In the genomic region with DNA sequence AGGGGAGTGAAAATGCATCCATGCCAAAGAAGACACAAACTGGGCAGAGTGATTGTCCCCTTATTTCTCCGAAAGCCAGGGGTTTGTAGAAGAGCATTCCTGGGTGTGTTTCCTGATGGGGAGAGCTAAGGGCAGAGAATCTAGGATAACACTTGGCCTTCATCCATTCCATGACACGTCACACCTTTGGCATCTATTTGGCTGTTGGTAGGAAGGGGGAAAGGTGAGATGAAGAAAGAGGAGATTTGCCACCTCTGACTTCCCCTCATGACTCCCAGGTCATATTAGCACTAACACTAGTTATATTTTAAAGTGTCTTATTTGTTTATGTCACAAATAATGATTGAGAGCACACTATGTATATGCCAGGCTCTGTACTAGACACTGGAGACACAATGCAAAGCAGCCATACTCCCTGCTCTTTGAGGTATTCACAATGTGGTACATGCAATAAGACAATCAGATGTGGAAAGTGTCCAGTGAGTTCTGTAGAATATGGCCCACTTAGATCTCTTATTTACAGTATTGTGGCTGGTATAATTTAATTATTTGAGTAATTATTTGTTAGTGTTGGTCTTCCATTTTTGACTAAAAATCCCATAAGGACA, we compare ENCODE assay signal across 28 cellular contexts. TPM values are rescaled to one million over a fixed set of nuclear protein-coding genes. Genes with fewer than 3 reads are reported as not detected.
DNase-seq lines count a peak whose midpoint lies in the region; ATAC-seq and TF ChIP-seq lines count a peak whose summit lies in the region.
"Had no signal": no experiment of that assay in that cellular context is flagged by ENCODE, and none has a peak within 500 bp of the region (broad histone marks: within the 10 kb centered on the region; RNA-seq: fewer than 3 reads in every experiment).

No MANE protein-coding gene starts in this region.

- H3F3A ChIP-seq in SK-N-SH (replicated peaks; ENCODE audit: insufficient read depth), result peaks cover 18% of the 10 kb centered on the region

- TF ChIP-seq RAD21 in SK-N-SH (IDR thresholded peaks at IDR 0.05; ENCODE audit: low read length), result no peak

- H3K9me3 ChIP-seq in SK-N-SH (no peaks in the 10 kb centered on the region), RWPE2 (ENCODE audit: severe bottlenecking) (no peaks in the 10 kb centered on the region), hepatocyte (ENCODE audit: low read depth) (no peaks in the 10 kb centered on the region), adrenal gland (replicated peaks in 1 of 3) (no peaks in the 10 kb centered on the region)
- H3K9me3 ChIP-seq: right atrium auricular region had no signal

- no peak overlapping the region for H3K27ac Mint-ChIP-seq in activated naive CD4-positive, alpha-beta T cell treated with anti-CD3 and anti-CD28 coated beads, Interleukin-2, amount 50 U/mL, for 72 hours
- H3K27ac Mint-ChIP-seq: activated CD4-positive, alpha-beta T cell treated with anti-CD3 and anti-CD28 coated beads for 36 hours; activated CD8-positive, alpha-beta T cell treated with anti-CD3 and anti-CD28 coated beads, Interleukin-2, amount 10 ng/mL, durations not matched to agents 7 days and 5 days; activated naive CD4-positive, alpha-beta T cell treated with anti-CD3 and anti-CD28 coated beads, Interleukin-2, amount 10 ng/mL, durations not matched to agents 7 days and 5 days; activated T-helper 17 cell treated with anti-CD3 and anti-CD28 coated beads, Interleukin-2, amount 50 U/mL, for 72 hours; neural progenitor cell had no signal

- CTCF ChIA-PET in SK-N-SH (lab: Yijun Ruan, JAX), result interaction anchor here (0.6 to 0.7 kb wide), 2 partner anchors 8 to 38 kb away, joined by 3 to 4 read pairs; no protein-coding TSS in a partner anchor

- H3K27ac ChIP-seq in SK-N-SH (ENCODE audit: low read depth in 2 of 2, low read length in 1 of 2) (peak overlapping the region in 1 of 2 experiments; percentile 64; a peak in 1 of 4 replicates), RWPE2 (ENCODE audit: poor library complexity, severe bottlenecking) (peak overlapping the region; percentile 65), hepatocyte (peak overlapping the region; percentile 88), adrenal gland (no peak overlapping the region)
- H3K27ac ChIP-seq: neural progenitor cell, right atrium auricular region had no signal

- peaks cover 14 to 21% of the 10 kb centered on the region in 2 experiments; a peak in 2 of 4 replicates for H3K4me1 ChIP-seq in SK-N-SH (ENCODE audit: control insufficient read depth in 1 of 2, insufficient read depth in 2 of 2, low read depth in 1 of 2, low read length in 1 of 2)
- H3K4me1 ChIP-seq in RWPE2 (ENCODE audit: insufficient read depth, poor library complexity, severe bottlenecking), result peaks cover 38% of the 10 kb centered on the region
- peaks cover 42% of the 10 kb centered on the region for H3K4me1 ChIP-seq in hepatocyte (ENCODE audit: insufficient read depth)
- H3K4me1 ChIP-seq in adrenal gland (replicated peaks in 1 of 2), result peaks cover 0 to 9% of the 10 kb centered on the region in 2 donors
- H3K4me1 ChIP-seq: neural progenitor cell had no signal

- intact Hi-C loops in adrenal gland (cut with DNase I), result no loop called here

- no peak for TF ChIP-seq EP300 in SK-N-SH (IDR thresholded peaks at IDR 0.05; ENCODE audit: borderline replicate concordance in 1 of 2, low read depth in 1 of 2, low read length in 1 of 2)

- H3K27me3 ChIP-seq in SK-N-SH (ENCODE audit: insufficient read depth) (no peaks in the 10 kb centered on the region), RWPE2 (ENCODE audit: insufficient read depth, poor library complexity, severe bottlenecking) (no peaks in the 10 kb centered on the region), hepatocyte (no peaks in the 10 kb centered on the region), adrenal gland (no peaks in the 10 kb centered on the region)
- H3K27me3 ChIP-seq: MG63, neural progenitor cell, right atrium auricular region had no signal

- no peaks in the 10 kb centered on the region for H3K36me3 Mint-ChIP-seq in activated naive CD4-positive, alpha-beta T cell treated with anti-CD3 and anti-CD28 coated beads, Interleukin-2, amount 50 U/mL, for 72 hours
- H3K36me3 Mint-ChIP-seq: activated naive CD4-positive, alpha-beta T cell treated with anti-CD3 and anti-CD28 coated beads, Interleukin-2, amount 10 ng/mL, durations not matched to agents 7 days and 5 days; brain; neural progenitor cell had no signal

- H4K20me1 ChIP-seq in SK-N-SH (ENCODE audit: insufficient read depth) (no peaks in the 10 kb centered on the region), hepatocyte (ENCODE audit: insufficient read depth, poor library complexity, severe bottlenecking) (no peaks in the 10 kb centered on the region)

- H2AFZ ChIP-seq in SK-N-SH (ENCODE audit: low read depth) (no peak overlapping the region), hepatocyte (no peak overlapping the region)
- H2AFZ ChIP-seq: neural progenitor cell had no signal

- H3K4me2 ChIP-seq in SK-N-SH (peak overlapping the region; percentile 49), hepatocyte (no peak overlapping the region)
- H3K4me2 ChIP-seq: neural progenitor cell had no signal

- DNase-seq in SK-N-SH (no peak), RWPE2 (ENCODE audit: low spot score) (no peak), hepatocyte (ENCODE audit: low spot score) (no peak), adrenal gland (no peak), DMS53 (lab: John Stamatoyannopoulos, UW) (no peak)
- no peak for DNase-seq in activated naive CD4-positive, alpha-beta T cell treated with anti-CD3 and anti-CD28 coated beads, Interleukin-2, amount 50 U/mL, for 72 hours (ENCODE audit: low spot score in 2 of 2)
- DNase-seq in stimulated activated CD4-positive, alpha-beta T cell treated with anti-CD3 and anti-CD28 coated beads, Interleukin-12 subunit alpha, Interleukin-12 subunit beta, amount 100 ng/mL, for 4 hours, result no peak
- DNase-seq: 8988T; activated CD4-positive, alpha-beta T cell treated with anti-CD3 and anti-CD28 coated beads for 36 hours; activated CD8-positive, alpha-beta T cell treated with anti-CD3 and anti-CD28 coated beads, Interleukin-2, amount 10 ng/mL, durations not matched to agents 7 days and 5 days; activated naive CD4-positive, alpha-beta T cell treated with anti-CD3 and anti-CD28 coated beads, Interleukin-2, amount 10 ng/mL, durations not matched to agents 7 days and 5 days; amniotic stem cell; Calu3; DND-41; GOT3; mesenchymal stem cell; MG63; NCI-H1417 treated with DMSO at 0.1 percent for 48 hours; NCI-H2029 treated with DMSO at 0.1 percent for 48 hours; stimulated activated CD4-positive, alpha-beta T cell treated with anti-CD3 and anti-CD28 coated beads, Interleukin-2, amount 100 ng/mL, for 24 hours; stimulated activated naive CD8-positive, alpha-beta T cell treated with anti-CD3 and anti-CD28 coated beads, Interleukin-15, Interleukin-2, amounts not matched to agents 100 U/mL and 50 U/mL, for 24 hours; T-helper 9 cell had no signal

- no peak overlapping the region for H3K4me3 ChIP-seq in SK-N-SH (ENCODE audit: low read depth in 2 of 2, low read length in 1 of 2)
- no peak overlapping the region for H3K4me3 ChIP-seq in RWPE2 (ENCODE audit: severe bottlenecking)
- H3K4me3 ChIP-seq in hepatocyte, result no peak overlapping the region
- H3K4me3 ChIP-seq in adrenal gland, result no peak overlapping the region
- H3K4me3 ChIP-seq: MG63, neural progenitor cell, right atrium auricular region had no signal

- H3K9me2 ChIP-seq in SK-N-SH (no peaks in the 10 kb centered on the region), hepatocyte (replicated peaks; ENCODE audit: insufficient read depth) (no peaks in the 10 kb centered on the region)

- TF ChIP-seq CTCF in SK-N-SH (IDR thresholded peaks at IDR 0.05), result no peak
- no peak for TF ChIP-seq CTCF in RWPE2 (IDR thresholded peaks at IDR 0.05; ENCODE audit: poor library complexity, severe bottlenecking)
- no peak for TF ChIP-seq CTCF in hepatocyte (IDR thresholded peaks at IDR 0.05; ENCODE audit: poor library complexity)
- TF ChIP-seq CTCF in adrenal gland (IDR thresholded peaks at IDR 0.05), result no peak

- H3K9ac ChIP-seq in SK-N-SH, result no peak overlapping the region
- H3K9ac ChIP-seq: neural progenitor cell had no signal

- no peak for ATAC-seq in SK-N-SH treated with all-trans-retinoic acid at 6 μM for 48 hours
- peak; percentile 66 for ATAC-seq in RWPE2 (ENCODE audit: low read depth)
- ATAC-seq in activated naive CD4-positive, alpha-beta T cell treated with anti-CD3 and anti-CD28 coated beads, Interleukin-2, amount 50 U/mL, for 72 hours, result no peak
- ATAC-seq: activated CD4-positive, alpha-beta T cell treated with anti-CD3 and anti-CD28 coated beads for 36 hours; activated CD8-positive, alpha-beta T cell treated with anti-CD3 and anti-CD28 coated beads, Interleukin-2, amount 10 ng/mL, durations not matched to agents 7 days and 5 days; activated T-helper 17 cell treated with anti-CD3 and anti-CD28 coated beads, Interleukin-2, amount 50 U/mL, for 72 hours; left lobe of liver; stimulated activated naive CD8-positive, alpha-beta T cell treated with anti-CD3 and anti-CD28 coated beads, Interleukin-15, Interleukin-2, amounts not matched to agents 100 U/mL and 50 U/mL, for 24 hours had no signal

- TF ChIP-seq POLR2A in adrenal gland (IDR thresholded peaks at IDR 0.05), result no peak

- H3K79me2 ChIP-seq in SK-N-SH (ENCODE audit: insufficient read depth), result no peaks in the 10 kb centered on the region
- no peaks in the 10 kb centered on the region for H3K79me2 ChIP-seq in hepatocyte

- peaks cover 5 to 13% of the 10 kb centered on the region in 2 donors for H3K9me3 Mint-ChIP-seq in activated naive CD4-positive, alpha-beta T cell treated with anti-CD3 and anti-CD28 coated beads, Interleukin-2, amount 50 U/mL, for 72 hours
- H3K9me3 Mint-ChIP-seq: activated naive CD4-positive, alpha-beta T cell treated with anti-CD3 and anti-CD28 coated beads, Interleukin-2, amount 10 ng/mL, durations not matched to agents 7 days and 5 days; neural progenitor cell had no signal

- H3K36me3 ChIP-seq in SK-N-SH (replicated peaks in 1 of 2; ENCODE audit: control insufficient read depth in 1 of 2, insufficient read depth in 2 of 2, low read length in 1 of 2) (no peaks in the 10 kb centered on the region), RWPE2 (ENCODE audit: low read depth) (no peaks in the 10 kb centered on the region), hepatocyte (replicated peaks; ENCODE audit: insufficient read depth, low read depth) (no peaks in the 10 kb centered on the region), adrenal gland (replicated peaks in 1 of 2) (no peaks in the 10 kb centered on the region)
- H3K36me3 ChIP-seq: MG63, neural progenitor cell, right atrium auricular region had no signal

- 93% methylated on average over 2 of the region's 2 CpGs for WGBS in SK-N-SH (ENCODE audit: low lambda C conversion rate)
- whole genome bisulfite sequencing in hepatocyte (ENCODE audit: low lambda C conversion rate, missing lambda C conversion rate), result 96% methylated on average over 2 of the region's 2 CpGs
- WGBS in adrenal gland, 4 donors, result 82 to 95% (median 90%) methylated on average over 2 of the region's 2 CpGs

- POLR2A ChIA-PET in SK-N-SH (lab: Yijun Ruan, JAX), result no interaction called here

RNA-seq across cellular contexts. Expression of a gene that starts 54.5 kb away (rescaled TPM):
- 106 and 164 TPM in 2 replicates for polyA plus RNA-seq in SK-N-SH (2012; rRNA removed)
- polyA plus RNA-seq in SK-N-SH (2012; cell fraction: cytosol; rRNA removed), result 138 and 141 TPM in 2 replicates
- polyA plus RNA-seq in SK-N-SH (2012; cell fraction: nucleus; rRNA removed), result 334 and 376 TPM in 2 replicates
- 90.5 and 93.1 TPM in 2 replicates for total RNA-seq in hepatocyte
- polyA plus RNA-seq in hepatocyte, result 175 and 178 TPM in 2 replicates
- 10 to 100 TPM in 5 of 8 donors, 1 to 10 TPM in 3; 5.3 to 26.9 (median 11.5) TPM for total RNA-seq in adrenal gland
- polyA plus RNA-seq in adrenal gland, result 10 to 100 TPM in 2 of 3 donors, 1 to 10 TPM in 1; 9.2 to 20.9 (median 19.6) TPM
- total RNA-seq in activated naive CD4-positive, alpha-beta T cell treated with anti-CD3 and anti-CD28 coated beads, Interleukin-2, amount 50 U/mL, for 72 hours, result 10 to 100 TPM; 26.3 to 78.8 TPM

Comparison
In these comparisons a context has a peak if more than half of its experiments do, and no peak if none do; other contexts are left out.
1. H3K27ac ChIP-seq: peak in RWPE2 (single experiment) and hepatocyte (single experiment); none in adrenal gland (0 of 5).